In the genomic region with DNA sequence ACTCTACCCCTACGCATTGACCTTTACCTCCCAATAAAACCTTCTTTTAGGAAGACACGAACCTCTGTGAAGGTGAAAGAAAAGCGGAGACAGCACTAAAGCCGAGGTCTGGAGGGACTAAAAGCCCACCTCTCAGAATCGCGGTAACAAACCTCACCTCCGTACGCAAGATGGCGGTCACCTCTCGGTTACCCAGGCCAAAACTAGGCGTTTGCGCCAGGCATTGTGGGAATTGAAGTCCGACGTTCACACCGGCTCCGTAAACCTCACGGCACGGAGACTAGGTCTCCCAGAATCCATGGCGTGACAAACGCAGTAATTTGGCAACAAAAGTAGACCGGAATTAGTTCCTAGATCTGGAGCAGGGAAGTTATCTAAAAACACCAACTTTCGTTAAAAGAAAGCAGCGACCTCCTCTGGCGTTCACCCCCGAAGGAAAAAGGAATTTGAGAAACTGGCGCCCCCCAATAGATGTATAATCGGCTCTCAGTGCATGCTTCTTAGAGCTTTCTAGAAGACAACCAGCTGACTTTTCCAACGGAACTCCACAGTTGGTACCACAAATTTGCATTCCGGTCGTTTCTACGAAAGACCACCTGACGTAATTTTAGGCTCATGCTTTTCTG, we compare ENCODE assay signal across 1 cellular context.
TF ChIP-seq lines count a peak whose summit lies in the region.

Gene N4BP2L2 (minus strand): TSS at position 175 of the 626 bp plus-strand sequence. CDS start 1,768 bp downstream, outside the sequence.

TF ChIP-seq in HepG2, 621 proteins besides CTCF, POLR2A, EP300 and RAD21 (continued from another document and continues in another):
- TF ChIP-seq, protein P1, sequence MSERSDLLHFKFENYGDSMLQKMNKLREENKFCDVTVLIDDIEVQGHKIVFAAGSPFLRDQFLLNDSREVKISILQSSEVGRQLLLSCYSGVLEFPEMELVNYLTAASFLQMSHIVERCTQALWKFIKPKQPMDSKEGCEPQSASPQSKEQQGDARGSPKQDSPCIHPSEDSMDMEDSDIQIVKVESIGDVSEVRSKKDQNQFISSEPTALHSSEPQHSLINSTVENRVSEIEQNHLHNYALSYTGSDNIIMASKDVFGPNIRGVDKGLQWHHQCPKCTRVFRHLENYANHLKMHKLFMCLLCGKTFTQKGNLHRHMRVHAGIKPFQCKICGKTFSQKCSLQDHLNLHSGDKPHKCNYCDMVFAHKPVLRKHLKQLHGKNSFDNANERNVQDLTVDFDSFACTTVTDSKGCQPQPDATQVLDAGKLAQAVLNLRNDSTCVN (CRISPR knock-in tag; IDR thresholded peaks at IDR 0.05; ENCODE audit: borderline replicate concordance): peak; percentile 33; the same call in 1 of the 2 replicates
- 0 out of 2 replicates have a peak, but pooled peaks have one; percentile 7 for TF ChIP-seq NCOA2 (CRISPR knock-in tag; IDR thresholded peaks at IDR 0.05)
- peak; percentile 85; the same call in 1 of the 2 replicates for TF ChIP-seq MIXL1 (CRISPR knock-in tag; IDR thresholded peaks at IDR 0.05)
- TF ChIP-seq ZBTB20 (CRISPR knock-in tag; IDR thresholded peaks at IDR 0.05; ENCODE audit: borderline replicate concordance, low read depth): peak; percentile 70; the same call in 1 of the 2 replicates
- peak; percentile 78 for TF ChIP-seq TBL1XR1 (IDR thresholded peaks at IDR 0.05; ENCODE audit: borderline replicate concordance, low read length, partially characterized antibody)
- TF ChIP-seq NFE2L2 (IDR thresholded peaks at IDR 0.05; ENCODE audit: low read length): no peak
- TF ChIP-seq ETV5 (CRISPR knock-in tag; IDR thresholded peaks at IDR 0.05; ENCODE audit: borderline replicate concordance): peak; percentile 75; the same call in 1 of the 2 replicates
- no peak for TF ChIP-seq ZNF816 (CRISPR knock-in tag; IDR thresholded peaks at IDR 0.05; ENCODE audit: borderline replicate concordance)
- TF ChIP-seq, protein P2, sequence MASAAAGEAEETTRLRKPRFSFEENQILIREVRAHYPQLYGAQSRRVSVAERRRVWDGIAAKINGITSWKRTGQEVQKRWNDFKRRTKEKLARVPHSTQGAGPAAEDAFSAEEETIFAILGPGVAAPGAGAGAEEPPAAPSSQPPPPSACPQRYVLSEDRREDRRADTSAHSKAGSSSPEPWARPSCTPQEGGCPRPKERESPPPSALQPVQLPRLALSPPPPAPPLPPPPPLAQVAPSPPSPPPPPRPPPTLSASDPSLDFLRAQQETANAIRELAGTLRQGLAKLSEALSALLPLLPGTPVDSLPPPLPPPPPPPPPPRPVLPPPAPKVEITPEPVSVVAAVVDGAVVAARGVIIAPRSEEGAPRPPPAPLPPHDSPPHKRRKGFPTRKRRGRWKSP (CRISPR knock-in tag; IDR thresholded peaks at IDR 0.05): peak; percentile 53
- TF ChIP-seq ZNF256 (CRISPR knock-in tag; conservative IDR thresholded peaks at IDR 0.05): peak; percentile 66; the same call in 1 of the 2 replicates
- TF ChIP-seq ZNF644 (CRISPR knock-in tag; IDR thresholded peaks at IDR 0.05; ENCODE audit: low read depth): peak; percentile 64
- TF ChIP-seq ZNF350 (CRISPR knock-in tag; IDR thresholded peaks at IDR 0.05; ENCODE audit: borderline replicate concordance, low read depth): peak; percentile 84; the same call in 1 of the 2 replicates
- TF ChIP-seq ZNF501 (CRISPR knock-in tag; IDR thresholded peaks at IDR 0.05): peak; percentile 67
- no peak for TF ChIP-seq MZF1 (CRISPR knock-in tag; IDR thresholded peaks at IDR 0.05; ENCODE audit: borderline replicate concordance)
- TF ChIP-seq ZNF724P (CRISPR knock-in tag; IDR thresholded peaks at IDR 0.05; ENCODE audit: borderline replicate concordance): no peak
- TF ChIP-seq ZFP62 (CRISPR knock-in tag; IDR thresholded peaks at IDR 0.05): 0 out of 2 replicates have a peak, but pooled peaks have one; percentile 43
- TF ChIP-seq IRF2 (CRISPR knock-in tag; IDR thresholded peaks at IDR 0.05): peak; percentile 95
- peak; percentile 73 for TF ChIP-seq PHF20 (CRISPR knock-in tag; IDR thresholded peaks at IDR 0.05)
- TF ChIP-seq NKX3-1 (CRISPR knock-in tag; IDR thresholded peaks at IDR 0.05): peak; percentile 41; the same call in 1 of the 2 replicates
- TF ChIP-seq ZNF484 (CRISPR knock-in tag; IDR thresholded peaks at IDR 0.05; ENCODE audit: borderline replicate concordance, low read depth): no peak
- TF ChIP-seq SOX5 (CRISPR knock-in tag; IDR thresholded peaks at IDR 0.05; ENCODE audit: borderline replicate concordance): 0 out of 2 replicates have a peak, but pooled peaks have one; percentile 29
- TF ChIP-seq FOXC1 (CRISPR knock-in tag; IDR thresholded peaks at IDR 0.05; ENCODE audit: borderline replicate concordance): peak; percentile 70; the same call in 1 of the 2 replicates
- TF ChIP-seq ZNF792 (CRISPR knock-in tag; IDR thresholded peaks at IDR 0.05): peak; percentile 65
- peak; percentile 78; the same call in 1 of the 2 replicates for TF ChIP-seq TBX2 (CRISPR knock-in tag; IDR thresholded peaks at IDR 0.05; ENCODE audit: borderline replicate concordance)
- peak; percentile 51; the same call in 1 of the 2 replicates for TF ChIP-seq ZNF605 (CRISPR knock-in tag; IDR thresholded peaks at IDR 0.05)
- 0 out of 2 replicates have a peak, but pooled peaks have one; percentile 45 for TF ChIP-seq HINFP (CRISPR knock-in tag; IDR thresholded peaks at IDR 0.05; ENCODE audit: low read depth)
- peak; percentile 10; the same call in 1 of the 2 replicates for TF ChIP-seq HDAC1 (CRISPR knock-in tag; IDR thresholded peaks at IDR 0.05)
- TF ChIP-seq ZNF75D (CRISPR knock-in tag; IDR thresholded peaks at IDR 0.05; ENCODE audit: borderline replicate concordance): no peak
- peak in 1 of 2 experiments; percentile 75; a peak in 2 of 4 replicates for TF ChIP-seq KLF16 (CRISPR knock-in tag; IDR thresholded peaks at IDR 0.05)
- TF ChIP-seq MIER2 (CRISPR knock-in tag; IDR thresholded peaks at IDR 0.05): 0 out of 2 replicates have a peak, but pooled peaks have one; percentile 12
- TF ChIP-seq ZNF609 (CRISPR knock-in tag; IDR thresholded peaks at IDR 0.05; ENCODE audit: borderline replicate concordance): peak; percentile 17; the same call in 1 of the 2 replicates
- 0 out of 2 replicates have a peak, but pooled peaks have one; percentile 36 for TF ChIP-seq ZNF264 (CRISPR knock-in tag; IDR thresholded peaks at IDR 0.05)
- TF ChIP-seq THAP7 (CRISPR knock-in tag; IDR thresholded peaks at IDR 0.05): no peak
- TF ChIP-seq TFAP4 (IDR thresholded peaks at IDR 0.05; ENCODE audit: borderline replicate concordance, low read depth): peak; percentile 55
- peak; percentile 64; the same call in 1 of the 2 replicates for TF ChIP-seq CREB3 (CRISPR knock-in tag; IDR thresholded peaks at IDR 0.05)
- TF ChIP-seq, protein P3, sequence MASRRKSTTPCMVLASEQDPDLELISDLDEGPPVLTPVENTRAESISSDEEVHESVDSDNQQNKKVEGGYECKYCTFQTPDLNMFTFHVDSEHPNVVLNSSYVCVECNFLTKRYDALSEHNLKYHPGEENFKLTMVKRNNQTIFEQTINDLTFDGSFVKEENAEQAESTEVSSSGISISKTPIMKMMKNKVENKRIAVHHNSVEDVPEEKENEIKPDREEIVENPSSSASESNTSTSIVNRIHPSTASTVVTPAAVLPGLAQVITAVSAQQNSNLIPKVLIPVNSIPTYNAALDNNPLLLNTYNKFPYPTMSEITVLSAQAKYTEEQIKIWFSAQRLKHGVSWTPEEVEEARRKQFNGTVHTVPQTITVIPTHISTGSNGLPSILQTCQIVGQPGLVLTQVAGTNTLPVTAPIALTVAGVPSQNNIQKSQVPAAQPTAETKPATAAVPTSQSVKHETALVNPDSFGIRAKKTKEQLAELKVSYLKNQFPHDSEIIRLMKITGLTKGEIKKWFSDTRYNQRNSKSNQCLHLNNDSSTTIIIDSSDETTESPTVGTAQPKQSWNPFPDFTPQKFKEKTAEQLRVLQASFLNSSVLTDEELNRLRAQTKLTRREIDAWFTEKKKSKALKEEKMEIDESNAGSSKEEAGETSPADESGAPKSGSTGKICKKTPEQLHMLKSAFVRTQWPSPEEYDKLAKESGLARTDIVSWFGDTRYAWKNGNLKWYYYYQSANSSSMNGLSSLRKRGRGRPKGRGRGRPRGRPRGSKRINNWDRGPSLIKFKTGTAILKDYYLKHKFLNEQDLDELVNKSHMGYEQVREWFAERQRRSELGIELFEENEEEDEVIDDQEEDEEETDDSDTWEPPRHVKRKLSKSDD (CRISPR knock-in tag; IDR thresholded peaks at IDR 0.05; ENCODE audit: low read depth): peak; percentile 93
- peak; percentile 42 for TF ChIP-seq CREB1 (IDR thresholded peaks at IDR 0.05)
- peak; percentile 95 for TF ChIP-seq CREB1 (CRISPR knock-in tag; IDR thresholded peaks at IDR 0.05)
- peak; percentile 100 for TF ChIP-seq THAP9 (CRISPR knock-in tag; IDR thresholded peaks at IDR 0.05; ENCODE audit: borderline replicate concordance)
